Comparison of ENCODE assay signal across 29 cellular contexts in the genomic region with DNA sequence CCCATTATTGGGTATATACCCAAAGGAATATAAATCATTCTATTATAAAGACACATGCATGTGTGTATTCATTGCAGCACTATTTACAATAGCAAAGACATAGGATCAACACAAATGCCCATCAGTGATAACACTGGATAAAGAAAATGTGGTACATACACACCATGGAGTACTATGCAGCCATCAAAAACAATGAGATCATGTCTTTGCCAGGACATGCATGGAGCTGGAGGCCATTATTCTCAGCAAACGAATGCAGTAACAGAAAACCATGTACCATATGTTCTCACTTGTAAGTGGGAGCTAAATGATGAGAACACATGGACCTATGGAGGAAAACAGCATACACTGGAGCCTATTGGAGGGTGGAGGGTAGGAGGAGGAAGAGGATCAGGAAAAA.
"Had no signal": no experiment of that assay in that cellular context is flagged by ENCODE, and none has a peak within 500 bp of the region (broad histone marks: within the 10 kb centered on the region; RNA-seq: fewer than 3 reads in every experiment).

No MANE protein-coding gene starts in this region.

- H3K4me1 Mint-ChIP-seq: endodermal cell had no signal

- H3K4me1 ChIP-seq: colonic mucosa had no signal

- ATAC-seq: effector memory CD8-positive, alpha-beta T cell; esophagus mucosa; foreskin keratinocyte; gastrocnemius medialis; gastroesophageal sphincter; heart left ventricle; heart right ventricle had no signal

- FAIRE-seq: colon, endometrium, endothelial cell of umbilical vein, frontal cortex had no signal

- H3K9me3 ChIP-seq: colonic mucosa, gastrocnemius medialis had no signal

- DNase-seq: colonic mucosa; cortex of kidney; dermis blood vessel endothelial cell; dorsolateral prefrontal cortex; effector CD4-positive, alpha-beta T cell; effector CD8-positive, alpha-beta T cell; effector memory CD4-positive, alpha-beta T cell; effector memory CD8-positive, alpha-beta T cell; endodermal cell; erythroblast; esophagus squamous epithelium; foreskin fibroblast; foreskin keratinocyte; foreskin melanocyte; gastrocnemius medialis; glutamatergic neuron; head of caudate nucleus; heart left ventricle; heart right ventricle had no signal

- H3K4me3 Mint-ChIP-seq: dendritic cell treated with granulocyte-macrophage colony-stimulating factor and Interleukin-4, amounts not matched to agents 40 ng/mL and 50 ng/mL, for 4 days; effector memory CD8-positive, alpha-beta T cell; endodermal cell had no signal

- H3K4me3 ChIP-seq: colonic mucosa, coronary artery, dorsolateral prefrontal cortex, esophagus muscularis mucosa, esophagus squamous epithelium, gastrocnemius medialis, gastroesophageal sphincter, heart left ventricle, heart right ventricle had no signal

- H3K27ac ChIP-seq: colonic mucosa, coronary artery, dorsolateral prefrontal cortex, epithelial cell of prostate, esophagus muscularis mucosa, esophagus squamous epithelium, foreskin keratinocyte, gastrocnemius medialis, gastroesophageal sphincter, heart left ventricle, heart right ventricle had no signal

- H3K27me3 Mint-ChIP-seq: dendritic cell treated with granulocyte-macrophage colony-stimulating factor and Interleukin-4, amounts not matched to agents 40 ng/mL and 50 ng/mL, for 4 days; effector memory CD8-positive, alpha-beta T cell had no signal

- H3K36me3 ChIP-seq: colonic mucosa, esophagus muscularis mucosa, esophagus squamous epithelium, gastrocnemius medialis, gastroesophageal sphincter, heart left ventricle, heart right ventricle had no signal

- H3K27ac Mint-ChIP-seq: dendritic cell treated with granulocyte-macrophage colony-stimulating factor and Interleukin-4, amounts not matched to agents 40 ng/mL and 50 ng/mL, for 4 days; effector memory CD8-positive, alpha-beta T cell; endodermal cell had no signal

- H3K27me3 ChIP-seq: colonic mucosa, dorsolateral prefrontal cortex, esophagus muscularis mucosa, esophagus squamous epithelium, foreskin keratinocyte, gastrocnemius medialis, gastroesophageal sphincter, heart left ventricle, heart right ventricle had no signal
